1 cellular context compared by ENCODE assay signal in genomic region chr18:51287818-51288508, GRCh38.
TF ChIP-seq lines count a peak whose summit lies in the region.

No MANE protein-coding gene starts in this region.

TF ChIP-seq in GM23338, 12 proteins besides CTCF, POLR2A, EP300 and RAD21 (continued from another document):
- TF ChIP-seq ZNF462 (CRISPR knock-in tag; IDR thresholded peaks at IDR 0.05), result no peak
